ENCODE assay signal across 18 cellular contexts in genomic region chr2:109388018-109388417, GRCh38.
DNase-seq lines count a peak whose midpoint lies in the region; ATAC-seq, FAIRE-seq and TF ChIP-seq lines count a peak whose summit lies in the region.
"Had no signal": no experiment of that assay in that cellular context is flagged by ENCODE, and none has a peak within 500 bp of the region (broad histone marks: within the 10 kb centered on the region; RNA-seq: fewer than 3 reads in every experiment).

No MANE protein-coding gene starts in this region.

- H3K9ac ChIP-seq in HepG2 (ENCODE audit: insufficient read depth, low read depth, low read length): no peak overlapping the region
- H3K9ac ChIP-seq: BLaER1 treated with 17β-estradiol and CSF1 and Interleukin-3, amounts not matched to agents 10 nM and 100 nM had no signal

- TF ChIP-seq CTCF in HepG2 (CRISPR knock-in tag; IDR thresholded peaks at IDR 0.05): no peak
- TF ChIP-seq CTCF in right lobe of liver (IDR thresholded peaks at IDR 0.05): no peak
- no peak for TF ChIP-seq CTCF in glutamatergic neuron (IDR thresholded peaks at IDR 0.05; ENCODE audit: partially characterized antibody, unreplicated experiment)
- no peak for TF ChIP-seq CTCF in osteoblast (IDR thresholded peaks at IDR 0.05; ENCODE audit: extremely low read depth, low read depth, low read length)

- H3K4me3 Mint-ChIP-seq in glutamatergic neuron (ENCODE audit: unreplicated experiment) (no peak overlapping the region), T-cell (no peak overlapping the region)
- H3K4me3 Mint-ChIP-seq: CD8-positive, alpha-beta T cell; HFFc6 had no signal

- H3K27me3 ChIP-seq in HepG2 (ENCODE audit: control insufficient read depth in 1 of 2, insufficient read depth in 2 of 2, low read length in 2 of 2) (0 out of 5 replicates have a peak, but pooled peaks cover 0 to 3% of the 10 kb centered on the region in 2 experiments), right lobe of liver (no peaks in the 10 kb centered on the region), osteoblast (ENCODE audit: insufficient read depth, low read length) (no peaks in the 10 kb centered on the region)
- H3K27me3 ChIP-seq: BLaER1 treated with 17β-estradiol and CSF1 and Interleukin-3, amounts not matched to agents 10 nM and 100 nM had no signal

- H3K79me2 ChIP-seq in HepG2 (ENCODE audit: insufficient read depth, low read length) (no peaks in the 10 kb centered on the region), osteoblast (ENCODE audit: insufficient read depth, low read length) (no peaks in the 10 kb centered on the region)

- H3K27ac Mint-ChIP-seq in glutamatergic neuron (ENCODE audit: unreplicated experiment): no peak overlapping the region
- H3K27ac Mint-ChIP-seq in T-cell: no peak overlapping the region
- H3K27ac Mint-ChIP-seq: CD8-positive, alpha-beta T cell; HFFc6 had no signal

- DNase-seq in HepG2 (ENCODE audit: low spot score) (no peak), right lobe of liver (no peak), glutamatergic neuron (peak; percentile 2), osteoblast (ENCODE audit: insufficient read length, low spot score, missing footprints) (peak; percentile 69), GM19239 (ENCODE audit: insufficient read length, low spot score) (no peak), T-cell (no peak)
- DNase-seq: 8988T; AML-193; Caco-2; CD8-positive, alpha-beta T cell; DND-41; GDM1; HCEC 1CT; HFFc6; KBM-7 had no signal

- TF ChIP-seq RAD21 in HepG2 (CRISPR knock-in tag; IDR thresholded peaks at IDR 0.05): no peak

- intact Hi-C loops in HepG2 (cut with micrococcal nuclease; ENCODE audit: unreplicated experiment): no loop called here
- intact Hi-C loops in right lobe of liver (cut with DNase I): no loop called here

- WGBS in HepG2 (ENCODE audit: low lambda C conversion rate): 11% methylated on average over 2 of the region's 2 CpGs
- WGBS in right lobe of liver (ENCODE audit: insufficient coverage, low coverage, low lambda C conversion rate, missing lambda C conversion rate): 52% methylated on average over 2 of the region's 2 CpGs

- no peak for TF ChIP-seq POLR2A in HepG2 (IDR thresholded peaks at IDR 0.05; ENCODE audit: insufficient read depth in 1 of 2, low read depth in 2 of 2, low read length in 2 of 2)
- TF ChIP-seq POLR2A in right lobe of liver (IDR thresholded peaks at IDR 0.05): no peak

- H3K9me3 Mint-ChIP-seq in glutamatergic neuron (ENCODE audit: unreplicated experiment) (peaks cover 2% of the 10 kb centered on the region), T-cell (no peaks in the 10 kb centered on the region)
- H3K9me3 Mint-ChIP-seq: CD8-positive, alpha-beta T cell; HFFc6 had no signal

- H3K4me1 Mint-ChIP-seq in glutamatergic neuron (ENCODE audit: low read depth, unreplicated experiment): peaks cover 3% of the 10 kb centered on the region
- peaks cover 0 to 2% (median 0%) of the 10 kb centered on the region in 3 donors for H3K4me1 Mint-ChIP-seq in T-cell

- no peaks in the 10 kb centered on the region for H3K36me3 Mint-ChIP-seq in glutamatergic neuron (ENCODE audit: unreplicated experiment)
- no peaks in the 10 kb centered on the region for H3K36me3 Mint-ChIP-seq in T-cell

- TF ChIP-seq EP300 in HepG2 (IDR thresholded peaks at IDR 0.05; ENCODE audit: low read depth in 2 of 2, low read length in 2 of 2) (no peak), HepG2 (CRISPR knock-in tag; IDR thresholded peaks at IDR 0.05; ENCODE audit: borderline replicate concordance) (no peak)

- in situ Hi-C loops in HepG2 (cut with HindIII; ENCODE audit: extremely low pct_ligation_motif_present, low pct_unique_long_range_greater_than_20kb): no loop called here

- ATAC-seq in HepG2 (no peak), right lobe of liver (no peak), GM21723 (IDR thresholded peaks at IDR 0.05; ENCODE audit: unreplicated experiment) (no peak), T-cell (replicated peaks in 1 of 4) (no peak)
- ATAC-seq: CD8-positive, alpha-beta T cell had no signal

- H3K36me3 ChIP-seq in HepG2 (replicated peaks in 1 of 2; ENCODE audit: control insufficient read depth in 1 of 2, insufficient read depth in 2 of 2, low read length in 2 of 2) (no peaks in the 10 kb centered on the region), right lobe of liver (no peaks in the 10 kb centered on the region), osteoblast (ENCODE audit: insufficient read depth, low read length) (no peaks in the 10 kb centered on the region)

- no peaks in the 10 kb centered on the region for H3K4me1 ChIP-seq in HepG2 (ENCODE audit: insufficient read depth, low read length)
- H3K4me1 ChIP-seq in right lobe of liver: no peaks in the 10 kb centered on the region
- H3K4me1 ChIP-seq in osteoblast (ENCODE audit: insufficient read depth, low read length): peaks cover 3% of the 10 kb centered on the region

- H3K4me2 ChIP-seq in HepG2 (ENCODE audit: low read depth, low read length): no peak overlapping the region
- no peak overlapping the region for H3K4me2 ChIP-seq in osteoblast (ENCODE audit: insufficient read depth, low read length)

- no peaks in the 10 kb centered on the region for H4K20me1 ChIP-seq in HepG2 (ENCODE audit: insufficient read depth, low read length)
- H4K20me1 ChIP-seq in osteoblast (ENCODE audit: insufficient read depth, low read length): peaks cover 36% of the 10 kb centered on the region

- no peaks in the 10 kb centered on the region for H3K9me3 ChIP-seq in HepG2 (ENCODE audit: low read length)
- H3K9me3 ChIP-seq in right lobe of liver: no peaks in the 10 kb centered on the region
- H3K9me3 ChIP-seq in osteoblast (ENCODE audit: low read depth, low read length): no peaks in the 10 kb centered on the region
- H3K9me3 ChIP-seq: BLaER1 treated with 17β-estradiol and CSF1 and Interleukin-3, amounts not matched to agents 10 nM and 100 nM; Caco-2 had no signal

- FAIRE-seq in HepG2 (lab: Jason Lieb, UNC): no peak
- no peak for FAIRE-seq in GM19239 (lab: Jason Lieb, UNC)

- H3K27me3 Mint-ChIP-seq in glutamatergic neuron (ENCODE audit: unreplicated experiment): peaks cover 4% of the 10 kb centered on the region
- H3K27me3 Mint-ChIP-seq in T-cell: peaks cover 0 to 1% of the 10 kb centered on the region in 2 donors

- POLR2A ChIA-PET in HepG2 (lab: Yijun Ruan, JAX) (no interaction called here), T-cell (lab: Charles Lee) (no interaction called here)

- CTCF ChIA-PET in HepG2 (lab: Yijun Ruan, JAX; ENCODE audit: low intra/inter-chr PET ratio, low total read pairs): no interaction called here
- CTCF ChIA-PET in T-cell (lab: Charles Lee): interaction anchor here in 1 of 2 donors (0.5 kb wide), 1 partner anchor 30 kb away, joined by 7 read pairs; no protein-coding TSS in a partner anchor

- no peak overlapping the region for H3K27ac ChIP-seq in HepG2 (ENCODE audit: extremely low read length, insufficient read depth, low read length)
- H3K27ac ChIP-seq in right lobe of liver: no peak overlapping the region
- no peak overlapping the region for H3K27ac ChIP-seq in osteoblast (ENCODE audit: low read depth, low read length)
- H3K27ac ChIP-seq: BLaER1 treated with 17β-estradiol and CSF1 and Interleukin-3, amounts not matched to agents 10 nM and 100 nM; HL-60 had no signal

- no peak overlapping the region for H2AFZ ChIP-seq in HepG2 (ENCODE audit: low read length)
- H2AFZ ChIP-seq in osteoblast (ENCODE audit: low read length): no peak overlapping the region

- no TSS peak for BruUV-seq in HepG2 (replicated peaks; lab: Mats Ljungman, UMichigan)

- H3K4me3 ChIP-seq in HepG2 (replicated peaks in 1 of 3; ENCODE audit: insufficient read depth in 1 of 3, low read depth in 2 of 3, low read length in 3 of 3) (no peak overlapping the region), right lobe of liver (no peak overlapping the region), osteoblast (ENCODE audit: insufficient read depth, low read length) (no peak overlapping the region)
- H3K4me3 ChIP-seq: BLaER1 treated with 17β-estradiol and CSF1 and Interleukin-3, amounts not matched to agents 10 nM and 100 nM had no signal

TF ChIP-seq in HepG2, 621 proteins besides CTCF, POLR2A, EP300 and RAD21:
- TF ChIP-seq RFX1 (IDR thresholded peaks at IDR 0.05) (peak; percentile 54; the same call in 1 of the 2 replicates), ZNF614 (CRISPR knock-in tag; IDR thresholded peaks at IDR 0.05; ENCODE audit: borderline replicate concordance) (no peak)

Comparison
In these comparisons a context has a peak if more than half of its experiments do, and no peak if none do; other contexts are left out.
1. DNase-seq: peak in glutamatergic neuron (single experiment) and osteoblast (single experiment); none in HepG2 (single experiment), right lobe of liver (0 of 3), GM19239 (single experiment) and T-cell (0 of 34).